Comparison of ENCODE assay signal across 8 cellular contexts in the genomic region with DNA sequence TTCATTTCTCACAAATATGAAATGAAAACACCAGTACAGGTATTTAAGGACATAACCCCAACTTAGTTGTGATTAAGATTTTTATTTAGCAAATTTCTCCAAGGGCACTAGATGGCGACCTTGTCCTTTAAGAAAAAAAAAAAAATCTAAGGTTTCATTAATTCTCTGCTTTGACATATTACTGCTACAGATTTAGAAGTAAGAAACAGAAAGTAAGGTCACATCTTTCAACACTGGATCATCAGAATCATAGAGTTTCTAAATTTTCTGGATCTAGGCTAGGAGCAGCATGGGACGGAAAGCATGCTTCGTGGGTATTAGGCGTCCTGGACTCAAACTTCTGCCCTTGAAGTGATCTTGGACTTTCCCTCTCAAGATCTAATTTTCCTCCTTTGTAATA.
DNase-seq lines count a peak whose midpoint lies in the region; ATAC-seq and FAIRE-seq lines count a peak whose summit lies in the region.

No MANE protein-coding gene starts in this region.

- no peak for ATAC-seq in HG03520 (IDR thresholded peaks at IDR 0.05; ENCODE audit: unreplicated experiment)
- ATAC-seq in activated T-cell treated with anti-CD3 and anti-CD28 coated beads, Interleukin-2, amount 50 U/mL, for 4 hours = no peak

- peaks cover 14% of the 10 kb centered on the region for H3K4me1 Mint-ChIP-seq in activated T-cell treated with anti-CD3 and anti-CD28 coated beads, Interleukin-2, amount 50 U/mL, for 4 hours (ENCODE audit: low read depth)

- no peaks in the 10 kb centered on the region for H3K9me3 Mint-ChIP-seq in activated T-cell treated with anti-CD3 and anti-CD28 coated beads, Interleukin-2, amount 50 U/mL, for 4 hours

- H3K4me3 Mint-ChIP-seq in activated T-cell treated with anti-CD3 and anti-CD28 coated beads, Interleukin-2, amount 50 U/mL, for 4 hours = no peak overlapping the region

- H3K36me3 Mint-ChIP-seq in activated T-cell treated with anti-CD3 and anti-CD28 coated beads, Interleukin-2, amount 50 U/mL, for 4 hours (ENCODE audit: insufficient read depth) = no peaks in the 10 kb centered on the region

- DNase-seq in M059J (ENCODE audit: low read depth) = peak; percentile 34
- DNase-seq in epidermal melanocyte (ENCODE audit: insufficient read length, low spot score) = peak; percentile 17
- peak; percentile 34 for DNase-seq in renal cortical epithelial cell (ENCODE audit: low read depth)
- no peak for DNase-seq in DMS153 (lab: John Stamatoyannopoulos, UW)
- no peak for DNase-seq in HTR-8/SVneo (ENCODE audit: insufficient read length, low spot score)
- DNase-seq in activated T-cell treated with anti-CD3 and anti-CD28 coated beads, Interleukin-2, amount 50 U/mL, for 4 hours = no peak

- FAIRE-seq in G401.6 (lab: Jason Lieb, UNC) = peak; percentile 99
- FAIRE-seq in HTR-8/SVneo (lab: Jason Lieb, UNC) = no peak

- peaks cover 50% of the 10 kb centered on the region for H3K27me3 Mint-ChIP-seq in activated T-cell treated with anti-CD3 and anti-CD28 coated beads, Interleukin-2, amount 50 U/mL, for 4 hours (ENCODE audit: low read depth)

Comparison
In these comparisons a context has a peak if more than half of its experiments do, and no peak if none do; other contexts are left out.
1. DNase-seq: peak in M059J (single experiment), epidermal melanocyte (single experiment) and renal cortical epithelial cell (single experiment); none in DMS153 (single experiment), HTR-8/SVneo (single experiment) and activated T-cell treated with anti-CD3 and anti-CD28 coated beads, Interleukin-2, amount 50 U/mL, for 4 hours (single experiment).